ENCODE assay signal across 11 cellular contexts in genomic region chr6:14984454-14984853, GRCh38.
A peak's percentile ranks its signal among the peaks of the same experiment; 100 is the strongest.
DNase-seq lines count a peak whose midpoint lies in the region; ATAC-seq and TF ChIP-seq lines count a peak whose summit lies in the region.
"Had no signal": no experiment of that assay in that cellular context is flagged by ENCODE, and none has a peak within 500 bp of the region (broad histone marks: within the 10 kb centered on the region; RNA-seq: fewer than 3 reads in every experiment).

No MANE protein-coding gene starts in this region.

- peak; percentile 40 to 77 for DNase-seq in cardiac muscle cell (ENCODE audit: low read depth in 1 of 2, low spot score in 1 of 2)
- DNase-seq in Right ventricle myocardium inferior (ENCODE audit: missing footprints) = no peak
- no peak for DNase-seq in coronary artery (ENCODE audit: low spot score)
- DNase-seq in mesenchymal stem cell = peak; percentile 79
- DNase-seq in nephron progenitor cell = no peak
- no peak for DNase-seq in natural killer cell
- no peak for DNase-seq in stimulated activated CD4-positive, alpha-beta T cell treated with anti-CD3 and anti-CD28 coated beads, Interleukin-4, amount 100 ng/mL, for 24 hours
- DNase-seq in GM10266 (ENCODE audit: extremely low spot score) = no peak
- DNase-seq: activated CD4-positive, alpha-beta T cell treated with anti-CD3 and anti-CD28 coated beads, Interleukin-2, amount 10 ng/mL, durations not matched to agents 7 days and 5 days; hippocampal formation had no signal

- H3K27me3 Mint-ChIP-seq in nephron progenitor cell (ENCODE audit: low read depth, poor library complexity) (peaks cover 9% of the 10 kb centered on the region), natural killer cell (ENCODE audit: low read depth in 2 of 2) (peaks cover 7 to 15% of the 10 kb centered on the region in 2 donors)
- H3K27me3 Mint-ChIP-seq: activated CD4-positive, alpha-beta T cell treated with anti-CD3 and anti-CD28 coated beads, Interleukin-2, amount 10 ng/mL, durations not matched to agents 7 days and 5 days had no signal

- no peak overlapping the region for H2BK12ac ChIP-seq in mesenchymal stem cell (ENCODE audit: low read length in 2 of 2)

- H3K27ac Mint-ChIP-seq in nephron progenitor cell (no peak overlapping the region), natural killer cell (no peak overlapping the region)
- H3K27ac Mint-ChIP-seq: activated CD4-positive, alpha-beta T cell treated with anti-CD3 and anti-CD28 coated beads, Interleukin-2, amount 10 ng/mL, durations not matched to agents 7 days and 5 days had no signal

- WGBS in mesenchymal stem cell = 26% methylated on average over 7 of the region's 7 CpGs

- peak overlapping the region; percentile 52 for H3K9ac ChIP-seq in mesenchymal stem cell (ENCODE audit: low read length)

- H3K9me3 ChIP-seq in cardiac muscle cell (ENCODE audit: low read depth) (no peaks in the 10 kb centered on the region), mesenchymal stem cell (ENCODE audit: control insufficient read depth, low read length) (no peaks in the 10 kb centered on the region)
- H3K9me3 ChIP-seq: ovary had no signal

- no peak overlapping the region for H3K4me3 Mint-ChIP-seq in nephron progenitor cell
- H3K4me3 Mint-ChIP-seq in natural killer cell = no peak overlapping the region
- H3K4me3 Mint-ChIP-seq: activated CD4-positive, alpha-beta T cell treated with anti-CD3 and anti-CD28 coated beads, Interleukin-2, amount 10 ng/mL, durations not matched to agents 7 days and 5 days had no signal

- no peak for ATAC-seq in Right ventricle myocardium inferior
- no peak for ATAC-seq in natural killer cell

- peaks cover 31% of the 10 kb centered on the region for H3K4me1 Mint-ChIP-seq in nephron progenitor cell
- H3K4me1 Mint-ChIP-seq in natural killer cell = no peaks in the 10 kb centered on the region
- H3K4me1 Mint-ChIP-seq: activated CD4-positive, alpha-beta T cell treated with anti-CD3 and anti-CD28 coated beads, Interleukin-2, amount 10 ng/mL, durations not matched to agents 7 days and 5 days had no signal

- H3K36me3 Mint-ChIP-seq in nephron progenitor cell (ENCODE audit: low read depth) (no peaks in the 10 kb centered on the region), natural killer cell (no peaks in the 10 kb centered on the region)

- H4K91ac ChIP-seq in mesenchymal stem cell (ENCODE audit: low read length) = no peak overlapping the region

- H2BK5ac ChIP-seq in mesenchymal stem cell (ENCODE audit: low read depth, low read length, poor library complexity, severe bottlenecking) = no peak overlapping the region

- no peak for TF ChIP-seq CTCF in cardiac muscle cell (IDR thresholded peaks at IDR 0.05; ENCODE audit: low read depth, low read length)
- no peak for TF ChIP-seq CTCF in coronary artery (IDR thresholded peaks at IDR 0.05)
- TF ChIP-seq CTCF in nephron progenitor cell (IDR thresholded peaks at IDR 0.05) = no peak
- no peak for TF ChIP-seq CTCF in natural killer cell (IDR thresholded peaks at IDR 0.05)
- TF ChIP-seq CTCF in GM10266 (IDR thresholded peaks at IDR 0.05; ENCODE audit: control insufficient read depth, insufficient read depth, low read depth, missing control alignments) = no peak

- H3K9me3 Mint-ChIP-seq in nephron progenitor cell (no peaks in the 10 kb centered on the region), natural killer cell (no peaks in the 10 kb centered on the region)
- H3K9me3 Mint-ChIP-seq: activated CD4-positive, alpha-beta T cell treated with anti-CD3 and anti-CD28 coated beads, Interleukin-2, amount 10 ng/mL, durations not matched to agents 7 days and 5 days had no signal

- H2AFZ ChIP-seq in mesenchymal stem cell (ENCODE audit: low read depth, low read length) = peak overlapping the region; percentile 47

- H3K36me3 ChIP-seq in cardiac muscle cell (no peaks in the 10 kb centered on the region), mesenchymal stem cell (ENCODE audit: control insufficient read depth in 1 of 2, insufficient read depth in 2 of 2, low read depth in 1 of 2, low read length in 2 of 2) (no peaks in the 10 kb centered on the region)
- H3K36me3 ChIP-seq: ovary had no signal

- H3K4me2 ChIP-seq in mesenchymal stem cell (ENCODE audit: low read length, poor library complexity, severe bottlenecking) = no peak overlapping the region

- H3K4ac ChIP-seq in mesenchymal stem cell (ENCODE audit: low read depth in 1 of 2, low read length in 2 of 2) = no peak overlapping the region

- peak overlapping the region in 1 of 2 experiments; percentile 39 for H3K18ac ChIP-seq in mesenchymal stem cell (ENCODE audit: low read depth in 1 of 2, low read length in 2 of 2)

- H3K79me1 ChIP-seq in mesenchymal stem cell (replicated peaks; ENCODE audit: low read length, poor library complexity, severe bottlenecking) = no peaks in the 10 kb centered on the region

- no peak overlapping the region for H3K14ac ChIP-seq in mesenchymal stem cell (ENCODE audit: low read length in 2 of 2)

- H2BK15ac ChIP-seq in mesenchymal stem cell (ENCODE audit: low read depth, poor library complexity, severe bottlenecking) = no peak overlapping the region

- H3K27me3 ChIP-seq in cardiac muscle cell = no peaks in the 10 kb centered on the region
- H3K27me3 ChIP-seq in mesenchymal stem cell (ENCODE audit: control insufficient read depth in 1 of 2, insufficient read depth in 1 of 2, low read length in 2 of 2) = no peaks in the 10 kb centered on the region
- H3K27me3 ChIP-seq: ovary had no signal

- H3K27ac ChIP-seq in cardiac muscle cell (no peak overlapping the region), coronary artery (no peak overlapping the region), mesenchymal stem cell (ENCODE audit: low read length, poor library complexity, severe bottlenecking) (no peak overlapping the region)
- H3K27ac ChIP-seq: ovary had no signal

- peaks cover 15% of the 10 kb centered on the region for H3K4me1 ChIP-seq in cardiac muscle cell (ENCODE audit: low read depth)
- no peaks in the 10 kb centered on the region for H3K4me1 ChIP-seq in mesenchymal stem cell (ENCODE audit: control insufficient read depth, insufficient read depth, low read depth, low read length)

- H3K4me3 ChIP-seq in cardiac muscle cell (no peak overlapping the region), coronary artery (peak overlapping the region; percentile 4), mesenchymal stem cell (ENCODE audit: insufficient read depth in 1 of 2, low read depth in 1 of 2, low read length in 2 of 2) (peak overlapping the region in 1 of 2 experiments; percentile 56)
- H3K4me3 ChIP-seq: ovary had no signal

- no peak overlapping the region for H2AK5ac ChIP-seq in mesenchymal stem cell (ENCODE audit: low read length, severe bottlenecking)

- intact Hi-C loops in Right ventricle myocardium inferior (cut with DNase I) = no loop called here
- intact Hi-C loops in natural killer cell (cut with micrococcal nuclease) = no loop called here

- H2BK120ac ChIP-seq in mesenchymal stem cell (ENCODE audit: low read depth, low read length) = no peak overlapping the region

- H4K8ac ChIP-seq in mesenchymal stem cell (ENCODE audit: low read length) = no peak overlapping the region

- H3K23ac ChIP-seq in mesenchymal stem cell (ENCODE audit: low read length in 2 of 2) = no peak overlapping the region

Comparison
In these comparisons a context has a peak if more than half of its experiments do, and no peak if none do; other contexts are left out.
1. DNase-seq: peak in cardiac muscle cell (2 of 2) and mesenchymal stem cell (single experiment); none in Right ventricle myocardium inferior (single experiment), coronary artery (single experiment), nephron progenitor cell (single experiment), natural killer cell (single experiment), stimulated activated CD4-positive, alpha-beta T cell treated with anti-CD3 and anti-CD28 coated beads, Interleukin-4, amount 100 ng/mL, for 24 hours (single experiment) and GM10266 (single experiment).